In the genomic region with DNA sequence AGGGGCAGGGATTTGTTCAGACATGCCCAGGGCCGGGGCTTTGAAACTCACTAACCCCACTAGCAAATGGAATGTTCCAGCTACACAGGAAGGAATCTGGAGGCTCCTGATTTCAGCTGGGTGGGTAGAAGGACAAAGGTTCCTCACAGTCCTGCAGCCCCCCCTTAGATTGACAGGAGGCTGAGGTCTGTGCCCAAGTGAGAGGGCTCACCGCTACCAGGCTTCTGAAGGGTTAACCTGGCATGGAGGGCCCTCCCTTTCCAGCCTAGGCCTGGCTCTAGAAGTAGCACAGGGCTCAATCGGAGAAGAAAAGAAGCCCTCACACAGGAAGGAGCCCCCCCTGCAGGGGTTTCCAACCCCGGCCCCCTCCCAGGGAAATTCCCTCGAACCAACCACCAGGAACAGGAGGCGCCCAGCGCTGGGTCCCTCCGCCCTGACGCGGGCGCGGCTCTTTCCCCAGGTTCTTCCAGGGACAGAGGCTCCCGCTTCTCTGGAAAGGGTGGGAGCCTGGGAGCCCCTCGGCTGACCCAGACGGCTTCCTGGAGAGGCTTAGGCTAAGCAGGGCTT, we compare ENCODE assay signal across 12 cellular contexts. TPM values are rescaled to one million over a fixed set of nuclear protein-coding genes. Genes with fewer than 3 reads are reported as not detected.
DNase-seq lines count a peak whose midpoint lies in the region; ATAC-seq, FAIRE-seq and TF ChIP-seq lines count a peak whose summit lies in the region.
"Had no signal": no experiment of that assay in that cellular context is flagged by ENCODE, and none has a peak within 500 bp of the region (broad histone marks: within the 10 kb centered on the region; RNA-seq: fewer than 3 reads in every experiment).

No MANE protein-coding gene starts in this region.

- POLR2A ChIA-PET in Caco-2 (lab: Charles Lee): interaction anchor here (1.0 kb wide), 1 partner anchor 9 kb away, joined by 5 read pairs; no protein-coding TSS in a partner anchor

- intact Hi-C loops in Caco-2 (cut with micrococcal nuclease; ENCODE audit: unreplicated experiment) (no loop called here), left cardiac atrium (cut with DNase I) (no loop called here), pancreas (cut with DNase I) (no loop called here)

- peak overlapping the region; percentile 86 for H3K4me3 Mint-ChIP-seq in Caco-2 (ENCODE audit: unreplicated experiment)
- H3K4me3 Mint-ChIP-seq: activated naive CD8-positive, alpha-beta T cell treated with anti-CD3 and anti-CD28 coated beads, Interleukin-2, amount 50 U/mL, for 24 hours; CD4-positive, CD25-positive, alpha-beta regulatory T cell; T-helper 2 cell treated with Interferon-gamma antibody and Interleukin-4, amounts not matched to agents 5 μg/mL and 100 μg/mL, for 36 hours had no signal

- TF ChIP-seq CTCF in Caco-2 (IDR thresholded peaks at IDR 0.05; ENCODE audit: insufficient read depth in 1 of 2, low read depth in 1 of 2, low read length in 1 of 2, severe bottlenecking in 1 of 2, unreplicated experiment in 1 of 2): no peak
- TF ChIP-seq CTCF in pancreas (IDR thresholded peaks at IDR 0.05): no peak

- H3K27ac ChIP-seq in pancreas: peak overlapping the region in 3 of 4 donors; percentile 86 to 94 (median 93)

- H3K36me3 ChIP-seq in Caco-2 (ENCODE audit: control insufficient read depth, insufficient read depth, low read length) (peaks cover 4% of the 10 kb centered on the region), pancreas (peaks cover 0 to 17% (median 9%) of the 10 kb centered on the region in 3 donors)

- FAIRE-seq in pancreas (lab: Jason Lieb, UNC): no peak

- peaks cover 14% of the 10 kb centered on the region for H3K4me1 Mint-ChIP-seq in Caco-2 (ENCODE audit: low read depth, unreplicated experiment)

- peak overlapping the region; percentile 76 for H3K27ac Mint-ChIP-seq in Caco-2 (ENCODE audit: unreplicated experiment)
- H3K27ac Mint-ChIP-seq: activated naive CD8-positive, alpha-beta T cell treated with anti-CD3 and anti-CD28 coated beads, Interleukin-2, amount 50 U/mL, for 24 hours; CD4-positive, CD25-positive, alpha-beta regulatory T cell; T-helper 2 cell treated with Interferon-gamma antibody and Interleukin-4, amounts not matched to agents 5 μg/mL and 100 μg/mL, for 36 hours had no signal

- H3K4me1 ChIP-seq in Caco-2 (peaks cover 55% of the 10 kb centered on the region), pancreas (peaks cover 0 to 7% (median 0%) of the 10 kb centered on the region in 3 donors)

- no peak for DNase-seq in Caco-2
- peak; percentile 24 for DNase-seq in SW480 (ENCODE audit: low spot score)
- DNase-seq in left cardiac atrium: peak; percentile 67
- DNase-seq in pancreas: no peak
- no peak for DNase-seq in NOMO-1 treated with dmso at 0.1 percent for 144 hours (lab: John Stamatoyannopoulos, UW; ENCODE audit: unreplicated experiment)
- no peak for DNase-seq in NCI-H526 (lab: John Stamatoyannopoulos, UW)
- DNase-seq in NCI-H345 treated with DMSO at 0.1 percent for 48 hours (lab: John Stamatoyannopoulos, UW; ENCODE audit: unreplicated experiment): no peak
- no peak for DNase-seq in NCI-H2196 treated with DMSO at 0.1 percent for 48 hours (lab: John Stamatoyannopoulos, UW; ENCODE audit: unreplicated experiment)
- DNase-seq: activated naive CD8-positive, alpha-beta T cell treated with anti-CD3 and anti-CD28 coated beads, Interleukin-2, amount 50 U/mL, for 24 hours; CD4-positive, CD25-positive, alpha-beta regulatory T cell; stimulated activated CD8-positive, alpha-beta memory T cell treated with anti-CD3 and anti-CD28 coated beads, Interleukin-4, amount 100 ng/mL, for 48 hours had no signal

- no peaks in the 10 kb centered on the region for H3K9me3 Mint-ChIP-seq in Caco-2 (ENCODE audit: unreplicated experiment)
- H3K9me3 Mint-ChIP-seq: activated naive CD8-positive, alpha-beta T cell treated with anti-CD3 and anti-CD28 coated beads, Interleukin-2, amount 50 U/mL, for 24 hours; CD4-positive, CD25-positive, alpha-beta regulatory T cell; T-helper 2 cell treated with Interferon-gamma antibody and Interleukin-4, amounts not matched to agents 5 μg/mL and 100 μg/mL, for 36 hours had no signal

- peaks cover 58% of the 10 kb centered on the region for H3K36me3 Mint-ChIP-seq in Caco-2 (ENCODE audit: insufficient read depth, unreplicated experiment)
- H3K36me3 Mint-ChIP-seq: CD4-positive, CD25-positive, alpha-beta regulatory T cell had no signal

- ATAC-seq in left cardiac atrium (no peak), pancreas (no peak)
- ATAC-seq: activated naive CD8-positive, alpha-beta T cell treated with anti-CD3 and anti-CD28 coated beads, Interleukin-2, amount 50 U/mL, for 24 hours had no signal

- H3K27me3 Mint-ChIP-seq in Caco-2 (ENCODE audit: insufficient read depth, unreplicated experiment): no peaks in the 10 kb centered on the region

- H3K27me3 ChIP-seq in Caco-2 (replicated peaks; ENCODE audit: control insufficient read depth, insufficient read depth, low read length) (no peaks in the 10 kb centered on the region), pancreas (no peaks in the 10 kb centered on the region)

- CTCF ChIA-PET in Caco-2 (lab: Charles Lee): interaction anchor here (1.9 kb wide), 1 partner anchor 70 kb away, joined by 6 read pairs; no protein-coding TSS in a partner anchor

- WGBS in pancreas, 2 donors: 71 to 72% methylated on average over 15 of the region's 15 CpGs

- H3K4me3 ChIP-seq in Caco-2 (ENCODE audit: low read depth, low read length): no peak overlapping the region
- H3K4me3 ChIP-seq in pancreas: peak overlapping the region in 2 of 4 donors; percentile 93 to 95

- no TSS peak for BruUV-seq in Caco-2 (replicated peaks; lab: Mats Ljungman, UMichigan)

- no peaks in the 10 kb centered on the region for H3K9me3 ChIP-seq in Caco-2
- H3K9me3 ChIP-seq in pancreas: no peaks in the 10 kb centered on the region

RNA-seq across cellular contexts. Expression of a gene that starts 3.3 kb away (rescaled TPM):
- total RNA-seq in Caco-2 (2022): 31.2 and 37.8 TPM in 2 replicates
- total RNA-seq in left cardiac atrium: 10 to 100 TPM in 1 of 2 donors, 1 to 10 TPM in 1; 8.1 to 24.1 TPM
- total RNA-seq in pancreas: 10 to 100 TPM in 3 of 6 donors, 1 to 10 TPM in 3; 6.5 to 11.8 (median 10.1) TPM
- 10 to 100 TPM; 13.8 to 17.1 TPM for polyA plus RNA-seq in pancreas
- total RNA-seq: CD4-positive, CD25-positive, alpha-beta regulatory T cell had no signal
- polyA plus RNA-seq: CD4-positive, CD25-positive, alpha-beta regulatory T cell had no signal

RNA-seq across cellular contexts. Expression of a gene that starts 59.8 kb away (rescaled TPM):
- total RNA-seq in Caco-2 (2022) (7.7 and 8.0 TPM in 2 replicates), left cardiac atrium (1 to 10 TPM; 2.1 to 4.7 TPM), pancreas (10 to 100 TPM in 2 of 6 donors, 1 to 10 TPM in 4; 5.0 to 10.7 (median 7.9) TPM)
- polyA plus RNA-seq in pancreas: 10 to 100 TPM; 15.6 to 17.1 TPM

Comparison
In these comparisons a context has a peak if more than half of its experiments do, and no peak if none do; other contexts are left out.
1. DNase-seq: peak in SW480 (single experiment) and left cardiac atrium (single experiment); none in Caco-2 (0 of 2), pancreas (0 of 6), NOMO-1 treated with dmso at 0.1 percent for 144 hours (single experiment), NCI-H526 (0 of 2), NCI-H345 treated with DMSO at 0.1 percent for 48 hours (single experiment) and NCI-H2196 treated with DMSO at 0.1 percent for 48 hours (single experiment).